In genomic region chr3:57949344-57949743, GRCh38 we compare ENCODE assay signal across 1 cellular context.
TF ChIP-seq lines count a peak whose summit lies in the region.

No MANE protein-coding gene starts in this region.

TF ChIP-seq in GM23338, 12 proteins besides CTCF, POLR2A, EP300 and RAD21:
- TF ChIP-seq, protein P1, sequence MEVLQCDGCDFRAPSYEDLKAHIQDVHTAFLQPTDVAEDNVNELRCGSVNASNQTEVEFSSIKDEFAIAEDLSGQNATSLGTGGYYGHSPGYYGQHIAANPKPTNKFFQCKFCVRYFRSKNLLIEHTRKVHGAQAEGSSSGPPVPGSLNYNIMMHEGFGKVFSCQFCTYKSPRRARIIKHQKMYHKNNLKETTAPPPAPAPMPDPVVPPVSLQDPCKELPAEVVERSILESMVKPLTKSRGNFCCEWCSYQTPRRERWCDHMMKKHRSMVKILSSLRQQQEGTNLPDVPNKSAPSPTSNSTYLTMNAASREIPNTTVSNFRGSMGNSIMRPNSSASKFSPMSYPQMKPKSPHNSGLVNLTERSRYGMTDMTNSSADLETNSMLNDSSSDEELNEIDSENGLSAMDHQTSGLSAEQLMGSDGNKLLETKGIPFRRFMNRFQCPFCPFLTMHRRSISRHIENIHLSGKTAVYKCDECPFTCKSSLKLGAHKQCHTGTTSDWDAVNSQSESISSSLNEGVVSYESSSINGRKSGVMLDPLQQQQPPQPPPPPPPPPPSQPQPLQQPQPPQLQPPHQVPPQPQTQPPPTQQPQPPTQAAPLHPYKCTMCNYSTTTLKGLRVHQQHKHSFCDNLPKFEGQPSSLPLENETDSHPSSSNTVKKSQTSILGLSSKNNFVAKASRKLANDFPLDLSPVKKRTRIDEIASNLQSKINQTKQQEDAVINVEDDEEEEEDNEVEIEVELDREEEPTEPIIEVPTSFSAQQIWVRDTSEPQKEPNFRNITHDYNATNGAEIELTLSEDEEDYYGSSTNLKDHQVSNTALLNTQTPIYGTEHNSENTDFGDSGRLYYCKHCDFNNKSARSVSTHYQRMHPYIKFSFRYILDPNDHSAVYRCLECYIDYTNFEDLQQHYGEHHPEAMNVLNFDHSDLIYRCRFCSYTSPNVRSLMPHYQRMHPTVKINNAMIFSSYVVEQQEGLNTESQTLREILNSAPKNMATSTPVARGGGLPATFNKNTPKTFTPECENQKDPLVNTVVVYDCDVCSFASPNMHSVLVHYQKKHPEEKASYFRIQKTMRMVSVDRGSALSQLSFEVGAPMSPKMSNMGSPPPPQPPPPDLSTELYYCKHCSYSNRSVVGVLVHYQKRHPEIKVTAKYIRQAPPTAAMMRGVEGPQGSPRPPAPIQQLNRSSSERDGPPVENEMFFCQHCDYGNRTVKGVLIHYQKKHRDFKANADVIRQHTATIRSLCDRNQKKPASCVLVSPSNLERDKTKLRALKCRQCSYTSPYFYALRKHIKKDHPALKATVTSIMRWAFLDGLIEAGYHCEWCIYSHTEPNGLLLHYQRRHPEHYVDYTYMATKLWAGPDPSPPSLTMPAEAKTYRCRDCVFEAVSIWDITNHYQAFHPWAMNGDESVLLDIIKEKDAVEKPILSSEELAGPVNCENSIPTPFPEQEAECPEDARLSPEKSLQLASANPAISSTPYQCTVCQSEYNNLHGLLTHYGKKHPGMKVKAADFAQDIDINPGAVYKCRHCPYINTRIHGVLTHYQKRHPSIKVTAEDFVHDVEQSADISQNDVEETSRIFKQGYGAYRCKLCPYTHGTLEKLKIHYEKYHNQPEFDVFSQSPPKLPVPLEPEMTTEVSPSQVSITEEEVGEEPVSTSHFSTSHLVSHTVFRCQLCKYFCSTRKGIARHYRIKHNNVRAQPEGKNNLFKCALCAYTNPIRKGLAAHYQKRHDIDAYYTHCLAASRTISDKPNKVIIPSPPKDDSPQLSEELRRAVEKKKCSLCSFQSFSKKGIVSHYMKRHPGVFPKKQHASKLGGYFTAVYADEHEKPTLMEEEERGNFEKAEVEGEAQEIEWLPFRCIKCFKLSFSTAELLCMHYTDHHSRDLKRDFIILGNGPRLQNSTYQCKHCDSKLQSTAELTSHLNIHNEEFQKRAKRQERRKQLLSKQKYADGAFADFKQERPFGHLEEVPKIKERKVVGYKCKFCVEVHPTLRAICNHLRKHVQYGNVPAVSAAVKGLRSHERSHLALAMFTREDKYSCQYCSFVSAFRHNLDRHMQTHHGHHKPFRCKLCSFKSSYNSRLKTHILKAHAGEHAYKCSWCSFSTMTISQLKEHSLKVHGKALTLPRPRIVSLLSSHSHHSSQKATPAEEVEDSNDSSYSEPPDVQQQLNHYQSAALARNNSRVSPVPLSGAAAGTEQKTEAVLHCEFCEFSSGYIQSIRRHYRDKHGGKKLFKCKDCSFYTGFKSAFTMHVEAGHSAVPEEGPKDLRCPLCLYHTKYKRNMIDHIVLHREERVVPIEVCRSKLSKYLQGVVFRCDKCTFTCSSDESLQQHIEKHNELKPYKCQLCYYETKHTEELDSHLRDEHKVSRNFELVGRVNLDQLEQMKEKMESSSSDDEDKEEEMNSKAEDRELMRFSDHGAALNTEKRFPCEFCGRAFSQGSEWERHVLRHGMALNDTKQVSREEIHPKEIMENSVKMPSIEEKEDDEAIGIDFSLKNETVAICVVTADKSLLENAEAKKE (CRISPR knock-in tag; IDR thresholded peaks at IDR 0.05) = no peak
- TF ChIP-seq EZH2 (IDR thresholded peaks at IDR 0.05; ENCODE audit: low read depth, unreplicated experiment) (no peak), POLR2AphosphoS5 (IDR thresholded peaks at IDR 0.05; ENCODE audit: low read depth) (no peak), NANOG (IDR thresholded peaks at IDR 0.05; ENCODE audit: borderline replicate concordance) (no peak), JUNB (IDR thresholded peaks at IDR 0.05; ENCODE audit: unreplicated experiment) (no peak), CREB1 (CRISPR knock-in tag; IDR thresholded peaks at IDR 0.05; ENCODE audit: low read depth) (no peak), EZH2phosphoT487 (IDR thresholded peaks at IDR 0.05; ENCODE audit: unreplicated experiment) (no peak), ZNF114 (CRISPR knock-in tag; IDR thresholded peaks at IDR 0.05) (no peak), ZNF331 (CRISPR knock-in tag; IDR thresholded peaks at IDR 0.05; ENCODE audit: low read depth) (no peak), STAT1 (IDR thresholded peaks at IDR 0.05; ENCODE audit: unreplicated experiment) (no peak)
- TF ChIP-seq, protein P2, sequence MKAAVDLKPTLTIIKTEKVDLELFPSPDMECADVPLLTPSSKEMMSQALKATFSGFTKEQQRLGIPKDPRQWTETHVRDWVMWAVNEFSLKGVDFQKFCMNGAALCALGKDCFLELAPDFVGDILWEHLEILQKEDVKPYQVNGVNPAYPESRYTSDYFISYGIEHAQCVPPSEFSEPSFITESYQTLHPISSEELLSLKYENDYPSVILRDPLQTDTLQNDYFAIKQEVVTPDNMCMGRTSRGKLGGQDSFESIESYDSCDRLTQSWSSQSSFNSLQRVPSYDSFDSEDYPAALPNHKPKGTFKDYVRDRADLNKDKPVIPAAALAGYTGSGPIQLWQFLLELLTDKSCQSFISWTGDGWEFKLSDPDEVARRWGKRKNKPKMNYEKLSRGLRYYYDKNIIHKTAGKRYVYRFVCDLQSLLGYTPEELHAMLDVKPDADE (IDR thresholded peaks at IDR 0.05) = no peak
- TF ChIP-seq, protein P3, sequence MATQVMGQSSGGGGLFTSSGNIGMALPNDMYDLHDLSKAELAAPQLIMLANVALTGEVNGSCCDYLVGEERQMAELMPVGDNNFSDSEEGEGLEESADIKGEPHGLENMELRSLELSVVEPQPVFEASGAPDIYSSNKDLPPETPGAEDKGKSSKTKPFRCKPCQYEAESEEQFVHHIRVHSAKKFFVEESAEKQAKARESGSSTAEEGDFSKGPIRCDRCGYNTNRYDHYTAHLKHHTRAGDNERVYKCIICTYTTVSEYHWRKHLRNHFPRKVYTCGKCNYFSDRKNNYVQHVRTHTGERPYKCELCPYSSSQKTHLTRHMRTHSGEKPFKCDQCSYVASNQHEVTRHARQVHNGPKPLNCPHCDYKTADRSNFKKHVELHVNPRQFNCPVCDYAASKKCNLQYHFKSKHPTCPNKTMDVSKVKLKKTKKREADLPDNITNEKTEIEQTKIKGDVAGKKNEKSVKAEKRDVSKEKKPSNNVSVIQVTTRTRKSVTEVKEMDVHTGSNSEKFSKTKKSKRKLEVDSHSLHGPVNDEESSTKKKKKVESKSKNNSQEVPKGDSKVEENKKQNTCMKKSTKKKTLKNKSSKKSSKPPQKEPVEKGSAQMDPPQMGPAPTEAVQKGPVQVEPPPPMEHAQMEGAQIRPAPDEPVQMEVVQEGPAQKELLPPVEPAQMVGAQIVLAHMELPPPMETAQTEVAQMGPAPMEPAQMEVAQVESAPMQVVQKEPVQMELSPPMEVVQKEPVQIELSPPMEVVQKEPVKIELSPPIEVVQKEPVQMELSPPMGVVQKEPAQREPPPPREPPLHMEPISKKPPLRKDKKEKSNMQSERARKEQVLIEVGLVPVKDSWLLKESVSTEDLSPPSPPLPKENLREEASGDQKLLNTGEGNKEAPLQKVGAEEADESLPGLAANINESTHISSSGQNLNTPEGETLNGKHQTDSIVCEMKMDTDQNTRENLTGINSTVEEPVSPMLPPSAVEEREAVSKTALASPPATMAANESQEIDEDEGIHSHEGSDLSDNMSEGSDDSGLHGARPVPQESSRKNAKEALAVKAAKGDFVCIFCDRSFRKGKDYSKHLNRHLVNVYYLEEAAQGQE (IDR thresholded peaks at IDR 0.05; ENCODE audit: unreplicated experiment) = no peak
